18 cellular contexts compared by ENCODE assay signal in the genomic region with DNA sequence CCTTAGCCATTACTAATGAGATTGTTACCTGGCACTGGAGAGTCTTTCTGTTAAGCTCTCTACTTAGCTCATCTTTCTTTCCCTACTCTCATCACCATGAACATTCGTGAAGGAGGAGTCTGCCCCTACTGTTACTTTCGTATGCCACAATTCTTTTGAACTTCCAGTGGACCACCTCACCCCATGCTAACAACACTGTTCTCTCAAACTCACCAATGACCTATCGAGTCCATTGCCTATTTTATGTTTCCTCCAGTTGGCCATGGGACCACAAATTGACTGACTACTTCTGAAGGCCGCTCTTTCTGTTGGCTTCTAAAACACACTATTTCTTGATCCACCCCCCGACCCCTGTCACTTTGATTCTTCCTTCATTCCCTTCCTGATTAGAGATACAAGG.
DNase-seq lines count a peak whose midpoint lies in the region; FAIRE-seq lines count a peak whose summit lies in the region.
"Had no signal": no experiment of that assay in that cellular context is flagged by ENCODE, and none has a peak within 500 bp of the region (broad histone marks: within the 10 kb centered on the region; RNA-seq: fewer than 3 reads in every experiment).

No MANE protein-coding gene starts in this region.

- H3K4me1 Mint-ChIP-seq in activated CD4-positive, alpha-beta T cell treated with anti-CD3 and anti-CD28 coated beads, Interleukin-2, amount 10 ng/mL, durations not matched to agents 24 days and 14 days = no peaks in the 10 kb centered on the region
- H3K4me1 Mint-ChIP-seq: B cell had no signal

- peak; percentile 36 for DNase-seq in activated CD4-positive, alpha-beta T cell treated with anti-CD3 and anti-CD28 coated beads, Interleukin-2, amount 10 ng/mL, durations not matched to agents 24 days and 14 days
- DNase-seq in activated CD4-positive, alpha-beta T cell treated with anti-CD3 and anti-CD28 coated beads for 48 hours = no peak
- DNase-seq in HTR-8/SVneo (ENCODE audit: insufficient read length, low spot score) (no peak), iPS-NIHi11 (ENCODE audit: low spot score) (peak; percentile 7), hepatic stellate cell (ENCODE audit: low spot score) (no peak)
- DNase-seq: AML-193; Caco-2; Calu3; CD4-positive, alpha-beta T cell; CD8-positive, alpha-beta T cell; DMS79 treated with DMSO at 0.1 percent for 48 hours; GF-D8 had no signal

- H3K9me3 Mint-ChIP-seq in activated CD4-positive, alpha-beta T cell treated with anti-CD3 and anti-CD28 coated beads, Interleukin-2, amount 10 ng/mL, durations not matched to agents 24 days and 14 days = no peaks in the 10 kb centered on the region
- H3K9me3 Mint-ChIP-seq: CD4-positive, alpha-beta T cell; CD8-positive, alpha-beta T cell had no signal

- FAIRE-seq in HTR-8/SVneo (lab: Jason Lieb, UNC) = peak; percentile 81
- FAIRE-seq: A549, D721Med, G401.6, GM12891, GM19239 had no signal

- no peaks in the 10 kb centered on the region for H3K36me3 Mint-ChIP-seq in activated CD4-positive, alpha-beta T cell treated with anti-CD3 and anti-CD28 coated beads, Interleukin-2, amount 10 ng/mL, durations not matched to agents 24 days and 14 days (ENCODE audit: low read depth)
- H3K36me3 Mint-ChIP-seq: CD8-positive, alpha-beta T cell had no signal

- H3K27ac Mint-ChIP-seq in activated CD4-positive, alpha-beta T cell treated with anti-CD3 and anti-CD28 coated beads, Interleukin-2, amount 10 ng/mL, durations not matched to agents 24 days and 14 days = no peak overlapping the region
- H3K27ac Mint-ChIP-seq: B cell; CD4-positive, alpha-beta T cell; CD8-positive, alpha-beta T cell had no signal

- intact Hi-C loops in activated CD4-positive, alpha-beta T cell treated with anti-CD3 and anti-CD28 coated beads, Interleukin-2, amount 10 ng/mL, durations not matched to agents 24 days and 14 days (cut with micrococcal nuclease) = no loop called here

- H3K4me3 Mint-ChIP-seq in activated CD4-positive, alpha-beta T cell treated with anti-CD3 and anti-CD28 coated beads, Interleukin-2, amount 10 ng/mL, durations not matched to agents 24 days and 14 days = no peak overlapping the region
- H3K4me3 Mint-ChIP-seq: B cell; CD4-positive, alpha-beta T cell; CD8-positive, alpha-beta T cell had no signal

- H3K27me3 Mint-ChIP-seq in activated CD4-positive, alpha-beta T cell treated with anti-CD3 and anti-CD28 coated beads, Interleukin-2, amount 10 ng/mL, durations not matched to agents 24 days and 14 days = peaks cover 12% of the 10 kb centered on the region

Comparison
In these comparisons a context has a peak if more than half of its experiments do, and no peak if none do; other contexts are left out.
1. DNase-seq: peak in activated CD4-positive, alpha-beta T cell treated with anti-CD3 and anti-CD28 coated beads, Interleukin-2, amount 10 ng/mL, durations not matched to agents 24 days and 14 days (single experiment) and iPS-NIHi11 (single experiment); none in activated CD4-positive, alpha-beta T cell treated with anti-CD3 and anti-CD28 coated beads for 48 hours (single experiment), HTR-8/SVneo (single experiment) and hepatic stellate cell (single experiment).